Comparison of ENCODE assay signal across 16 cellular contexts in the genomic region with DNA sequence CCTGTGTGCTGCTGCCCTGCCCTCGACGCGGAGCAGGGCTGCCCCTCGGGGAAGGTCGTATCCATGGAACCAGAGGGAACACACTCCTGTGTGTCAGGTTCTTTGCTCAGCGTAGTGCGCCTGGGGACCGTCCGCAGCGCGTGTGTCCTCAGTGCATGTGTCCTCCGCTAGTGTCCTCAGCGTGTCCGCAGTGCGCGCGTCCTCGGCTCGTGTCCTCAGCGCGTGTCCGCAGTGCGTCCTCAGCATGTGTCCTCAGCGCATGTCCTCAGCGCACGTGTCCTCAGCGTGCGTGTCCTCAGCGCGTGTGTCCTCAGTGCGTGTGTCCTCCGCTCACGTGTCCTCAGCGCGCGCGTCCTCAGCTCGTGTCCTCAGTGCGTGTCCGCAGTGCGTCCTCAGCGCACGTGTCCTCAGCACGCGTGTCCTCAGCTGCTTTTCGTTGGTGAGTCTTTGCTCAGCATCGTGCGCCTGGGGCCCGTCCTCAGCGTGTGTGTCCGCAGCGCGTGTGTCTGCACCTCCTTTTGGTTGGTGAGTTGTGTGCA. TPM values are rescaled to one million over a fixed set of nuclear protein-coding genes. Genes with fewer than 3 reads are reported as not detected.
"Had no signal": no experiment of that assay in that cellular context is flagged by ENCODE, and none has a peak within 500 bp of the region (broad histone marks: within the 10 kb centered on the region; RNA-seq: fewer than 3 reads in every experiment).

No MANE protein-coding gene starts in this region.

- DNase-seq: activated CD4-positive, alpha-beta T cell treated with anti-CD3 and anti-CD28 coated beads for 36 hours; activated naive CD4-positive, alpha-beta T cell treated with anti-CD3 and anti-CD28 coated beads for 36 hours; effector memory CD4-positive, alpha-beta T cell; hypothalamus; mammary epithelial cell; mucosa of descending colon; naive thymus-derived CD8-positive, alpha-beta T cell; nucleus accumbens; small intestine; T-cell; tibial artery had no signal

- H3K9me3 Mint-ChIP-seq: activated naive CD4-positive, alpha-beta T cell treated with anti-CD3 and anti-CD28 coated beads for 36 hours; activated T-helper 1 cell treated with anti-CD3 and anti-CD28 coated beads, Interleukin-12 subunit alpha, Interleukin-12 subunit beta, Interleukin-2, Interleukin-4 antibody, amounts not matched to agents 30 ng/mL and 10 ng/mL and 1 ng/mL, durations not matched to agents 14 hours and 24 hours and 36 hours; central memory CD8-positive, alpha-beta T cell; naive thymus-derived CD8-positive, alpha-beta T cell; stimulated activated effector memory CD8-positive, alpha-beta T cell treated with anti-CD3 and anti-CD28 coated beads, Interleukin-12 subunit alpha, Interleukin-12 subunit beta, amount 100 ng/mL, for 72 hours; T-cell had no signal

- H3K4me1 ChIP-seq: right atrium auricular region had no signal

- H3K27me3 ChIP-seq: right atrium auricular region, tibial artery had no signal

- ATAC-seq: activated CD4-positive, alpha-beta T cell treated with anti-CD3 and anti-CD28 coated beads for 36 hours; mucosa of descending colon; naive thymus-derived CD8-positive, alpha-beta T cell; stimulated activated effector memory CD8-positive, alpha-beta T cell treated with anti-CD3 and anti-CD28 coated beads, Interleukin-12 subunit alpha, Interleukin-12 subunit beta, amount 100 ng/mL, for 72 hours; T-cell had no signal

- H3K27ac ChIP-seq: right atrium auricular region had no signal

- FAIRE-seq: small intestine had no signal

- H3K27me3 Mint-ChIP-seq: activated CD4-positive, alpha-beta T cell treated with anti-CD3 and anti-CD28 coated beads for 36 hours; central memory CD8-positive, alpha-beta T cell; naive thymus-derived CD8-positive, alpha-beta T cell; T-cell had no signal

- H3K27ac Mint-ChIP-seq: activated CD4-positive, alpha-beta T cell treated with anti-CD3 and anti-CD28 coated beads for 36 hours; activated naive CD4-positive, alpha-beta T cell treated with anti-CD3 and anti-CD28 coated beads for 36 hours; activated T-helper 1 cell treated with anti-CD3 and anti-CD28 coated beads, Interleukin-12 subunit alpha, Interleukin-12 subunit beta, Interleukin-2, Interleukin-4 antibody, amounts not matched to agents 30 ng/mL and 10 ng/mL and 1 ng/mL, durations not matched to agents 14 hours and 24 hours and 36 hours; stimulated activated effector memory CD8-positive, alpha-beta T cell treated with anti-CD3 and anti-CD28 coated beads, Interleukin-12 subunit alpha, Interleukin-12 subunit beta, amount 100 ng/mL, for 72 hours; T-cell had no signal

- H3K9me3 ChIP-seq: mucosa of descending colon, right atrium auricular region, tibial artery had no signal

- H3K4me3 Mint-ChIP-seq: activated CD4-positive, alpha-beta T cell treated with anti-CD3 and anti-CD28 coated beads for 36 hours; activated naive CD4-positive, alpha-beta T cell treated with anti-CD3 and anti-CD28 coated beads for 36 hours; activated T-helper 1 cell treated with anti-CD3 and anti-CD28 coated beads, Interleukin-12 subunit alpha, Interleukin-12 subunit beta, Interleukin-2, Interleukin-4 antibody, amounts not matched to agents 30 ng/mL and 10 ng/mL and 1 ng/mL, durations not matched to agents 14 hours and 24 hours and 36 hours; central memory CD8-positive, alpha-beta T cell; naive thymus-derived CD8-positive, alpha-beta T cell; stimulated activated effector memory CD8-positive, alpha-beta T cell treated with anti-CD3 and anti-CD28 coated beads, Interleukin-12 subunit alpha, Interleukin-12 subunit beta, amount 100 ng/mL, for 72 hours; T-cell had no signal

- H3K4me3 ChIP-seq: mucosa of descending colon, right atrium auricular region, tibial artery had no signal

RNA-seq across cellular contexts. Expression of gene ZNF750, which starts 59.2 kb away (rescaled TPM):
- total RNA-seq: activated CD4-positive, alpha-beta T cell treated with anti-CD3 and anti-CD28 coated beads for 36 hours; activated naive CD4-positive, alpha-beta T cell treated with anti-CD3 and anti-CD28 coated beads for 36 hours; activated T-helper 1 cell treated with anti-CD3 and anti-CD28 coated beads, Interleukin-12 subunit alpha, Interleukin-12 subunit beta, Interleukin-2, Interleukin-4 antibody, amounts not matched to agents 30 ng/mL and 10 ng/mL and 1 ng/mL, durations not matched to agents 14 hours and 24 hours and 36 hours; mucosa of descending colon; naive thymus-derived CD8-positive, alpha-beta T cell; posterior vena cava; right atrium auricular region; T-cell had no signal
- polyA plus RNA-seq: naive thymus-derived CD8-positive, alpha-beta T cell had no signal
